ENCODE assay signal across 9 cellular contexts in genomic region chr6:157227202-157228166, GRCh38.
DNase-seq lines count a peak whose midpoint lies in the region; ATAC-seq and TF ChIP-seq lines count a peak whose summit lies in the region.
"Had no signal": no experiment of that assay in that cellular context is flagged by ENCODE, and none has a peak within 500 bp of the region (broad histone marks: within the 10 kb centered on the region; RNA-seq: fewer than 3 reads in every experiment).

No MANE protein-coding gene starts in this region.

- H3K4me3 Mint-ChIP-seq in effector memory CD8-positive, alpha-beta T cell: peak overlapping the region in 1 of 2 donors; percentile 5

- H3K36me3 ChIP-seq in OCI-LY1 (ENCODE audit: insufficient read depth, low read length): no peaks in the 10 kb centered on the region
- no peaks in the 10 kb centered on the region for H3K36me3 ChIP-seq in thoracic aorta

- no peak overlapping the region for H3K9ac ChIP-seq in OCI-LY1 (ENCODE audit: low read length)

- H4K20me1 ChIP-seq in OCI-LY1 (ENCODE audit: insufficient read depth, low read length): no peaks in the 10 kb centered on the region

- DNase-seq in activated CD8-positive, alpha-beta memory T cell treated with anti-CD3 and anti-CD28 coated beads, Interleukin-2, amount 50 U/mL, for 48 hours: peak; percentile 56
- DNase-seq in activated CD8-positive, alpha-beta memory T cell treated with anti-CD3 and anti-CD28 coated beads for 24 hours: no peak
- DNase-seq in effector memory CD8-positive, alpha-beta T cell: no peak
- DNase-seq in thoracic aorta (ENCODE audit: low spot score): no peak
- DNase-seq in NCI-H2029 (lab: John Stamatoyannopoulos, UW): no peak

- H3K79me2 ChIP-seq in OCI-LY1 (ENCODE audit: insufficient read depth, low read length): no peaks in the 10 kb centered on the region
- H3K79me2 ChIP-seq: hepatocyte had no signal

- H3K4me1 ChIP-seq in OCI-LY1 (ENCODE audit: insufficient read depth, low read length, severe bottlenecking) (peaks cover 29% of the 10 kb centered on the region), thoracic aorta (ENCODE audit: control insufficient read depth in 1 of 2, low read depth in 2 of 2) (peaks cover 26 to 72% of the 10 kb centered on the region in 2 donors)

- no peak overlapping the region for H3K4me2 ChIP-seq in OCI-LY1 (ENCODE audit: low read length)
- H3K4me2 ChIP-seq: hepatocyte had no signal

- no peaks in the 10 kb centered on the region for H3K9me2 ChIP-seq in OCI-LY1 (ENCODE audit: low read depth, low read length)

- no peaks in the 10 kb centered on the region for H3K27me3 ChIP-seq in OCI-LY1 (ENCODE audit: insufficient read depth, low read length)
- no peaks in the 10 kb centered on the region for H3K27me3 ChIP-seq in thoracic aorta (replicated peaks; ENCODE audit: insufficient read depth)
- H3K27me3 ChIP-seq: hepatocyte had no signal

- H3K4me3 ChIP-seq in OCI-LY1 (ENCODE audit: low read depth, low read length, poor library complexity, severe bottlenecking) (no peak overlapping the region), thoracic aorta (no peak overlapping the region)
- H3K4me3 ChIP-seq: hepatocyte had no signal

- H3K9me3 Mint-ChIP-seq in effector memory CD8-positive, alpha-beta T cell: no peaks in the 10 kb centered on the region

- H2AFZ ChIP-seq in OCI-LY1 (ENCODE audit: low read length): no peak overlapping the region
- H2AFZ ChIP-seq: hepatocyte had no signal

- H3K27me3 Mint-ChIP-seq in effector memory CD8-positive, alpha-beta T cell: peaks cover 5 to 40% of the 10 kb centered on the region in 2 donors

- H3K9me3 ChIP-seq in OCI-LY1 (ENCODE audit: low read length) (no peaks in the 10 kb centered on the region), thoracic aorta (no peaks in the 10 kb centered on the region)

- TF ChIP-seq CTCF in OCI-LY1 (IDR thresholded peaks at IDR 0.05; ENCODE audit: low read length) (peak; percentile 58), thoracic aorta (IDR thresholded peaks at IDR 0.05) (no peak)

- peak; percentile 14 for ATAC-seq in effector memory CD8-positive, alpha-beta T cell (replicated peaks)
- ATAC-seq in thoracic aorta (ENCODE audit: insufficient number of reproducible peaks, low FRiP score, low read depth) (no peak), HG02571 (IDR thresholded peaks at IDR 0.05; ENCODE audit: unreplicated experiment) (no peak), GM18873 (IDR thresholded peaks at IDR 0.05; ENCODE audit: low FRiP score, unreplicated experiment) (no peak)

- no peak overlapping the region for H3K27ac Mint-ChIP-seq in effector memory CD8-positive, alpha-beta T cell

- H3K27ac ChIP-seq in OCI-LY1 (ENCODE audit: low read depth, low read length, poor library complexity, severe bottlenecking) (no peak overlapping the region), thoracic aorta (peak overlapping the region; percentile 77 to 95)
- H3K27ac ChIP-seq: hepatocyte had no signal

- peaks cover 4% of the 10 kb centered on the region for H3K36me3 Mint-ChIP-seq in effector memory CD8-positive, alpha-beta T cell (ENCODE audit: insufficient read depth)

- no peaks in the 10 kb centered on the region for H3F3A ChIP-seq in OCI-LY1 (ENCODE audit: insufficient read depth, low read length)

- peaks cover 19 to 21% of the 10 kb centered on the region in 2 donors for H3K4me1 Mint-ChIP-seq in effector memory CD8-positive, alpha-beta T cell (ENCODE audit: low read depth in 2 of 2)
